ENCODE assay signal across 21 cellular contexts in the genomic region with DNA sequence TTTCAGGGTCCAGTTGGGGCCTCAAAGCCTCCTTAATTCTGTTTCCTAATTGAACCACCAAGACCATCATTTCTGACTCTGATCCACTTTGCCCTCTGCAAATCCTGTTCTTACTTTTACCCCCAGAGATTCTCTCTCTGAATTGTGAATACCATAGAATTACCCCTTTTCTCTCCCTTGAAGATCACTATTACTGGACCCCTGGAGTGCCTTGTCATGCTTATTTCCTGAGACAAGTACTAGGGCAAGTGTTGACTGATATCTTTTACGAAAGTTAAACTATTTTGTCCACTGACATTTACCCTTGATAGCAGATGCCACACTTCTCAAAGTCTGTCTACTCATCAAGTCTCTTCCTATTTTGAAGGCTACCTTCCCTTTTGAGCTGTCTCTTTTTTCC.
DNase-seq lines count a peak whose midpoint lies in the region; ATAC-seq and TF ChIP-seq lines count a peak whose summit lies in the region.
"Had no signal": no experiment of that assay in that cellular context is flagged by ENCODE, and none has a peak within 500 bp of the region (broad histone marks: within the 10 kb centered on the region; RNA-seq: fewer than 3 reads in every experiment).

No MANE protein-coding gene starts in this region.

- TF ChIP-seq CTCF in DND-41 (IDR thresholded peaks at IDR 0.05; ENCODE audit: borderline replicate concordance, extremely low read depth, low read length, poor library complexity, severe bottlenecking) (no peak), WTC11 (IDR thresholded peaks at IDR 0.05) (no peak), natural killer cell (IDR thresholded peaks at IDR 0.05) (no peak)

- H3K27ac Mint-ChIP-seq in activated CD8-positive, alpha-beta memory T cell treated with anti-CD3 and anti-CD28 coated beads, Interleukin-2, amount 10 ng/mL, durations not matched to agents 7 days and 5 days = peak overlapping the region; percentile 17
- H3K27ac Mint-ChIP-seq in WTC11 (no peak overlapping the region), natural killer cell (peak overlapping the region; percentile 11)
- H3K27ac Mint-ChIP-seq: B cell, CD14-positive monocyte had no signal

- H3K36me3 Mint-ChIP-seq in activated CD8-positive, alpha-beta memory T cell treated with anti-CD3 and anti-CD28 coated beads, Interleukin-2, amount 10 ng/mL, durations not matched to agents 7 days and 5 days = peaks cover 31% of the 10 kb centered on the region
- no peaks in the 10 kb centered on the region for H3K36me3 Mint-ChIP-seq in WTC11
- H3K36me3 Mint-ChIP-seq in natural killer cell = no peaks in the 10 kb centered on the region
- H3K36me3 Mint-ChIP-seq: CD14-positive monocyte had no signal

- POLR2A ChIA-PET in WTC11 (lab: Charles Lee) = no interaction called here

- no peaks in the 10 kb centered on the region for H3K36me3 ChIP-seq in DND-41 (ENCODE audit: insufficient read depth, low read length)
- H3K36me3 ChIP-seq: HAP-1, MG63 had no signal

- H3K9me3 ChIP-seq in DND-41 (ENCODE audit: insufficient read depth, low read length, severe bottlenecking) = no peaks in the 10 kb centered on the region
- H3K9me3 ChIP-seq: HAP-1, MG63 had no signal

- intact Hi-C loops in natural killer cell (cut with micrococcal nuclease) = no loop called here

- CTCF ChIA-PET in activated CD8-positive, alpha-beta memory T cell treated with anti-CD3 and anti-CD28 coated beads, Interleukin-2, amount 10 ng/mL, durations not matched to agents 7 days and 5 days (lab: Charles Lee) = interaction anchor here (4.1 kb wide), 1 partner anchor 23 kb away, joined by 25 read pairs; no protein-coding TSS in a partner anchor
- CTCF ChIA-PET in WTC11 (lab: Charles Lee) = no interaction called here

- no peaks in the 10 kb centered on the region for H4K20me1 ChIP-seq in DND-41 (ENCODE audit: insufficient read depth, low read length)

- no peaks in the 10 kb centered on the region for H3K9me3 Mint-ChIP-seq in activated CD8-positive, alpha-beta memory T cell treated with anti-CD3 and anti-CD28 coated beads, Interleukin-2, amount 10 ng/mL, durations not matched to agents 7 days and 5 days (ENCODE audit: low read depth)
- H3K9me3 Mint-ChIP-seq in WTC11 (no peaks in the 10 kb centered on the region), natural killer cell (no peaks in the 10 kb centered on the region)
- H3K9me3 Mint-ChIP-seq: CD14-positive monocyte had no signal

- no peak for ATAC-seq in activated CD8-positive, alpha-beta memory T cell treated with anti-CD3 and anti-CD28 coated beads, Interleukin-2, amount 10 ng/mL, durations not matched to agents 7 days and 5 days
- no peak for ATAC-seq in DND-41 (ENCODE audit: insufficient read depth, low read depth)
- peak; percentile 64 for ATAC-seq in WTC11
- no peak for ATAC-seq in natural killer cell
- ATAC-seq: GM12878, PC-3 had no signal

- H3K27me3 ChIP-seq in DND-41 (ENCODE audit: insufficient read depth, low read length, poor library complexity) = no peaks in the 10 kb centered on the region
- H3K27me3 ChIP-seq: MG63 had no signal

- peaks cover 90% of the 10 kb centered on the region for H3K4me1 ChIP-seq in DND-41 (ENCODE audit: insufficient read depth, low read length)
- H3K4me1 ChIP-seq: HAP-1 had no signal

- no peak overlapping the region for H3K4me3 ChIP-seq in DND-41 (ENCODE audit: low read depth in 1 of 2, low read length in 2 of 2)
- H3K4me3 ChIP-seq: GM12878, HAP-1, MG63 had no signal

- H2AFZ ChIP-seq in DND-41 (ENCODE audit: low read depth, low read length) = no peak overlapping the region

- no peak overlapping the region for H3K9ac ChIP-seq in DND-41 (ENCODE audit: low read depth, low read length)

- peak overlapping the region; percentile 20; the same call in 1 of the 2 replicates for H3K27ac ChIP-seq in DND-41 (ENCODE audit: low read length)

- no peak overlapping the region for H3K4me2 ChIP-seq in DND-41 (ENCODE audit: insufficient read depth, low read length)

- H3K4me3 Mint-ChIP-seq in activated CD8-positive, alpha-beta memory T cell treated with anti-CD3 and anti-CD28 coated beads, Interleukin-2, amount 10 ng/mL, durations not matched to agents 7 days and 5 days = no peak overlapping the region
- H3K4me3 Mint-ChIP-seq in WTC11 = no peak overlapping the region
- no peak overlapping the region for H3K4me3 Mint-ChIP-seq in natural killer cell
- H3K4me3 Mint-ChIP-seq: B cell, CD14-positive monocyte had no signal

- H3K4me1 Mint-ChIP-seq in activated CD8-positive, alpha-beta memory T cell treated with anti-CD3 and anti-CD28 coated beads, Interleukin-2, amount 10 ng/mL, durations not matched to agents 7 days and 5 days = peaks cover 78% of the 10 kb centered on the region
- H3K4me1 Mint-ChIP-seq in WTC11 = peaks cover 34% of the 10 kb centered on the region
- H3K4me1 Mint-ChIP-seq in natural killer cell = peaks cover 75 to 76% of the 10 kb centered on the region in 2 donors

- no peak for DNase-seq in activated CD8-positive, alpha-beta memory T cell treated with anti-CD3 and anti-CD28 coated beads, Interleukin-2, amount 10 ng/mL, durations not matched to agents 7 days and 5 days
- no peak for DNase-seq in activated CD8-positive, alpha-beta memory T cell treated with anti-CD3 and anti-CD28 coated beads, Interleukin-2, amount 50 U/mL, for 4 hours
- DNase-seq in DND-41 (no peak), WTC11 (ENCODE audit: low spot score) (no peak), natural killer cell (no peak), NCI-H1436 (lab: John Stamatoyannopoulos, UW) (no peak), SW480 (ENCODE audit: low spot score) (no peak), SKM-1 (lab: John Stamatoyannopoulos, UW; ENCODE audit: unreplicated experiment) (no peak)
- DNase-seq: DMS 273 treated with DMSO at 0.1 percent for 48 hours, DMS79 treated with DMSO at 0.1 percent for 48 hours, MG63, NCI-H1417, NCI-H187, NCI-H446, NCI-H526 treated with DMSO at 0.1 percent for 48 hours, PC-3, Right ventricle myocardium superior had no signal

- no peaks in the 10 kb centered on the region for H3K27me3 Mint-ChIP-seq in activated CD8-positive, alpha-beta memory T cell treated with anti-CD3 and anti-CD28 coated beads, Interleukin-2, amount 10 ng/mL, durations not matched to agents 7 days and 5 days
- H3K27me3 Mint-ChIP-seq in WTC11 (ENCODE audit: low read depth) = no peaks in the 10 kb centered on the region
- H3K27me3 Mint-ChIP-seq in natural killer cell (ENCODE audit: low read depth in 2 of 2) = no peaks in the 10 kb centered on the region
- H3K27me3 Mint-ChIP-seq: B cell had no signal

- H3K79me2 ChIP-seq in DND-41 (ENCODE audit: insufficient read depth, low read length) = peaks cover 14% of the 10 kb centered on the region; the same call in 1 of the 2 replicates

TF ChIP-seq in WTC11, 78 proteins besides CTCF, POLR2A, EP300 and RAD21 (continues in another document):
- TF ChIP-seq ATF1 (CRISPR knock-in tag; IDR thresholded peaks at IDR 0.05) = no peak
- TF ChIP-seq JAZF1 (CRISPR knock-in tag; IDR thresholded peaks at IDR 0.05) = no peak
- TF ChIP-seq, protein P1, sequence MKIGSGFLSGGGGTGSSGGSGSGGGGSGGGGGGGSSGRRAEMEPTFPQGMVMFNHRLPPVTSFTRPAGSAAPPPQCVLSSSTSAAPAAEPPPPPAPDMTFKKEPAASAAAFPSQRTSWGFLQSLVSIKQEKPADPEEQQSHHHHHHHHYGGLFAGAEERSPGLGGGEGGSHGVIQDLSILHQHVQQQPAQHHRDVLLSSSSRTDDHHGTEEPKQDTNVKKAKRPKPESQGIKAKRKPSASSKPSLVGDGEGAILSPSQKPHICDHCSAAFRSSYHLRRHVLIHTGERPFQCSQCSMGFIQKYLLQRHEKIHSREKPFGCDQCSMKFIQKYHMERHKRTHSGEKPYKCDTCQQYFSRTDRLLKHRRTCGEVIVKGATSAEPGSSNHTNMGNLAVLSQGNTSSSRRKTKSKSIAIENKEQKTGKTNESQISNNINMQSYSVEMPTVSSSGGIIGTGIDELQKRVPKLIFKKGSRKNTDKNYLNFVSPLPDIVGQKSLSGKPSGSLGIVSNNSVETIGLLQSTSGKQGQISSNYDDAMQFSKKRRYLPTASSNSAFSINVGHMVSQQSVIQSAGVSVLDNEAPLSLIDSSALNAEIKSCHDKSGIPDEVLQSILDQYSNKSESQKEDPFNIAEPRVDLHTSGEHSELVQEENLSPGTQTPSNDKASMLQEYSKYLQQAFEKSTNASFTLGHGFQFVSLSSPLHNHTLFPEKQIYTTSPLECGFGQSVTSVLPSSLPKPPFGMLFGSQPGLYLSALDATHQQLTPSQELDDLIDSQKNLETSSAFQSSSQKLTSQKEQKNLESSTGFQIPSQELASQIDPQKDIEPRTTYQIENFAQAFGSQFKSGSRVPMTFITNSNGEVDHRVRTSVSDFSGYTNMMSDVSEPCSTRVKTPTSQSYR (CRISPR knock-in tag; IDR thresholded peaks at IDR 0.05) = no peak
- no peak for TF ChIP-seq ZNF232 (CRISPR knock-in tag; IDR thresholded peaks at IDR 0.05)
- no peak for TF ChIP-seq OVOL2 (CRISPR knock-in tag; IDR thresholded peaks at IDR 0.05; ENCODE audit: borderline replicate concordance)
- no peak for TF ChIP-seq SMAD4 (CRISPR knock-in tag; IDR thresholded peaks at IDR 0.05)
- TF ChIP-seq, protein P2, sequence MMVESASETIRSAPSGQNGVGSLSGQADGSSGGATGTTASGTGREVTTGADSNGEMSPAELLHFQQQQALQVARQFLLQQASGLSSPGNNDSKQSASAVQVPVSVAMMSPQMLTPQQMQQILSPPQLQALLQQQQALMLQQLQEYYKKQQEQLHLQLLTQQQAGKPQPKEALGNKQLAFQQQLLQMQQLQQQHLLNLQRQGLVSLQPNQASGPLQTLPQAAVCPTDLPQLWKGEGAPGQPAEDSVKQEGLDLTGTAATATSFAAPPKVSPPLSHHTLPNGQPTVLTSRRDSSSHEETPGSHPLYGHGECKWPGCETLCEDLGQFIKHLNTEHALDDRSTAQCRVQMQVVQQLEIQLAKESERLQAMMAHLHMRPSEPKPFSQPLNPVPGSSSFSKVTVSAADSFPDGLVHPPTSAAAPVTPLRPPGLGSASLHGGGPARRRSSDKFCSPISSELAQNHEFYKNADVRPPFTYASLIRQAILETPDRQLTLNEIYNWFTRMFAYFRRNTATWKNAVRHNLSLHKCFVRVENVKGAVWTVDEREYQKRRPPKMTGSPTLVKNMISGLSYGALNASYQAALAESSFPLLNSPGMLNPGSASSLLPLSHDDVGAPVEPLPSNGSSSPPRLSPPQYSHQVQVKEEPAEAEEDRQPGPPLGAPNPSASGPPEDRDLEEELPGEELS (CRISPR knock-in tag; IDR thresholded peaks at IDR 0.05) = no peak
- no peak for TF ChIP-seq GABPB1 (CRISPR knock-in tag; IDR thresholded peaks at IDR 0.05)
- TF ChIP-seq, protein P3, sequence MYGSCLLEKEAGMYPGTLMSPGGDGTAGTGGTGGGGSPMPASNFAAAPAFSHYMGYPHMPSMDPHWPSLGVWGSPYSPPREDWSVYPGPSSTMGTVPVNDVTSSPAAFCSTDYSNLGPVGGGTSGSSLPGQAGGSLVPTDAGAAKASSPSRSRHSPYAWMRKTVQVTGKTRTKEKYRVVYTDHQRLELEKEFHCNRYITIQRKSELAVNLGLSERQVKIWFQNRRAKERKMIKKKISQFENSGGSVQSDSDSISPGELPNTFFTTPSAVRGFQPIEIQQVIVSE (CRISPR knock-in tag; IDR thresholded peaks at IDR 0.05; ENCODE audit: borderline replicate concordance) = no peak
- TF ChIP-seq JUN (CRISPR knock-in tag; IDR thresholded peaks at IDR 0.05) = no peak
- TF ChIP-seq TEAD1 (CRISPR knock-in tag; IDR thresholded peaks at IDR 0.05) = no peak
